In genomic region chr10:12539350-12540164, GRCh38 we compare ENCODE assay signal across 12 cellular contexts.
A peak's percentile ranks its signal among the peaks of the same experiment; 100 is the strongest.
DNase-seq lines count a peak whose midpoint lies in the region; ATAC-seq and TF ChIP-seq lines count a peak whose summit lies in the region.
"Had no signal": no experiment of that assay in that cellular context is flagged by ENCODE, and none has a peak within 500 bp of the region (broad histone marks: within the 10 kb centered on the region; RNA-seq: fewer than 3 reads in every experiment).

No MANE protein-coding gene starts in this region.

- H3K27me3 ChIP-seq in left ventricle myocardium inferior (ENCODE audit: low read depth) (no peaks in the 10 kb centered on the region), testis (no peaks in the 10 kb centered on the region), mammary epithelial cell (ENCODE audit: insufficient read depth, low read length) (no peaks in the 10 kb centered on the region)

- intact Hi-C loops in Right ventricle myocardium superior (cut with DNase I) = no loop called here
- intact Hi-C loops in left ventricle myocardium inferior (cut with micrococcal nuclease) = no loop called here
- intact Hi-C loops in testis (cut with DNase I; ENCODE audit: low total_unique reads) = no loop called here
- intact Hi-C loops in mammary epithelial cell (cut with micrococcal nuclease) = no loop called here

- H3K27me3 Mint-ChIP-seq in glutamatergic neuron (ENCODE audit: unreplicated experiment) = peaks cover 4% of the 10 kb centered on the region

- CTCF ChIA-PET in mammary epithelial cell (lab: Charles Lee; ENCODE audit: low non-redundant PET) = no interaction called here

- H3K9ac ChIP-seq in mammary epithelial cell (ENCODE audit: insufficient read depth, low read length) = no peak overlapping the region

- dilution Hi-C loops in mammary epithelial cell (cut with HindIII; ENCODE audit: low sequenced_read_pairs) = no loop called here

- H3K4me3 ChIP-seq in left ventricle myocardium inferior = no peak overlapping the region
- H3K4me3 ChIP-seq in testis = no peak overlapping the region
- H3K4me3 ChIP-seq in mammary epithelial cell (replicated peaks in 1 of 3; ENCODE audit: insufficient read depth in 1 of 3, low read depth in 2 of 3, low read length in 3 of 3) = no peak overlapping the region

- DNase-seq in Right ventricle myocardium superior (no peak), left ventricle myocardium inferior (no peak), NCI-H446 treated with DMSO at 0.1 percent for 48 hours (lab: John Stamatoyannopoulos, UW) (peak; percentile 40), glutamatergic neuron (no peak), testis (peak; percentile 32), glomerular visceral epithelial cell (ENCODE audit: extremely low spot score) (no peak), mammary epithelial cell (no peak)
- DNase-seq in stimulated activated naive CD4-positive, alpha-beta T cell (lab: John Stamatoyannopoulos, UW) = no peak
- DNase-seq: amniotic stem cell; NCI-H1105; NK-92 treated with Interleukin-12 subunit alpha and Interleukin-12 subunit beta, amount 100 ng/mL, for 24 hours; WERI-Rb-1 had no signal

- peaks cover 3% of the 10 kb centered on the region for H3K9me3 Mint-ChIP-seq in glutamatergic neuron (ENCODE audit: unreplicated experiment)

- no peak overlapping the region for H3K4me2 ChIP-seq in mammary epithelial cell (ENCODE audit: insufficient read depth, low read depth, low read length)

- H3K4me3 Mint-ChIP-seq in glutamatergic neuron (ENCODE audit: unreplicated experiment) = no peak overlapping the region

- no peaks in the 10 kb centered on the region for H3K36me3 ChIP-seq in left ventricle myocardium inferior
- no peaks in the 10 kb centered on the region for H3K36me3 ChIP-seq in testis (ENCODE audit: low read depth, missing control alignments)
- no peaks in the 10 kb centered on the region for H3K36me3 ChIP-seq in mammary epithelial cell (ENCODE audit: insufficient read depth, low read length)
- H3K36me3 ChIP-seq: WERI-Rb-1 had no signal

- H3K4me1 ChIP-seq in left ventricle myocardium inferior (peaks cover 8% of the 10 kb centered on the region), testis (peaks cover 7% of the 10 kb centered on the region), mammary epithelial cell (ENCODE audit: insufficient read depth, low read length) (no peaks in the 10 kb centered on the region)

- no peak overlapping the region for H2AFZ ChIP-seq in mammary epithelial cell (ENCODE audit: low read depth, low read length)

- H3K27ac ChIP-seq in left ventricle myocardium inferior (replicated peaks) = no peak overlapping the region
- H3K27ac ChIP-seq in testis = peak overlapping the region in 1 of 2 donors; percentile 42
- H3K27ac ChIP-seq in mammary epithelial cell (ENCODE audit: insufficient read depth, low read depth, low read length) = no peak overlapping the region
- H3K27ac ChIP-seq: WERI-Rb-1 had no signal

- no peaks in the 10 kb centered on the region for H3K79me2 ChIP-seq in mammary epithelial cell (ENCODE audit: insufficient read depth, low read length)

- no peaks in the 10 kb centered on the region for H4K20me1 ChIP-seq in mammary epithelial cell (ENCODE audit: insufficient read depth, low read length)

- no peak for TF ChIP-seq POLR2A in testis (IDR thresholded peaks at IDR 0.05)

- H3K4me1 Mint-ChIP-seq in glutamatergic neuron (ENCODE audit: low read depth, unreplicated experiment) = peaks cover 21% of the 10 kb centered on the region

- peaks cover 4% of the 10 kb centered on the region for H3K36me3 Mint-ChIP-seq in glutamatergic neuron (ENCODE audit: unreplicated experiment)

- H3K27ac Mint-ChIP-seq in glutamatergic neuron (ENCODE audit: unreplicated experiment) = peak overlapping the region; percentile 30

- TF ChIP-seq CTCF in left ventricle myocardium inferior (IDR thresholded peaks at IDR 0.05; ENCODE audit: borderline replicate concordance) (no peak), glutamatergic neuron (IDR thresholded peaks at IDR 0.05; ENCODE audit: partially characterized antibody, unreplicated experiment) (no peak), testis (IDR thresholded peaks at IDR 0.05) (no peak), mammary epithelial cell (conservative IDR thresholded peaks at IDR 0.05 in 1 of 2, IDR thresholded peaks at IDR 0.05 in 1 of 2; ENCODE audit: extremely low read depth in 1 of 2, insufficient read depth in 1 of 2, low read depth in 1 of 2, low read length in 2 of 2) (no peak)

- peaks cover 5% of the 10 kb centered on the region for H3K9me3 ChIP-seq in left ventricle myocardium inferior (replicated peaks)
- no peaks in the 10 kb centered on the region for H3K9me3 ChIP-seq in testis
- H3K9me3 ChIP-seq in mammary epithelial cell (replicated peaks; ENCODE audit: insufficient read depth, low read length) = peaks cover 3% of the 10 kb centered on the region

- no TSS peak for BruUV-seq in mammary epithelial cell (replicated peaks; lab: Mats Ljungman, UMichigan)

- ATAC-seq in Right ventricle myocardium superior (ENCODE audit: poor library complexity) = peak; percentile 68

- in situ Hi-C loops in mammary epithelial cell (cut with MboI; ENCODE audit: low sequenced_read_pairs in 2 of 2) = no loop called here

- WGBS in testis, 2 donors = 66 to 80% methylated on average over 7 of the region's 7 CpGs
- 62% methylated on average over 7 of the region's 7 CpGs for WGBS in mammary epithelial cell (ENCODE audit: low coverage, missing lambda C conversion rate)

Comparison
In these comparisons a context has a peak if more than half of its experiments do, and no peak if none do; other contexts are left out.
1. DNase-seq: peak in NCI-H446 treated with DMSO at 0.1 percent for 48 hours (single experiment) and testis (single experiment); none in Right ventricle myocardium superior (single experiment), left ventricle myocardium inferior (single experiment), glutamatergic neuron (single experiment), glomerular visceral epithelial cell (single experiment), stimulated activated naive CD4-positive, alpha-beta T cell (0 of 6) and mammary epithelial cell (single experiment).